Comparison of ENCODE assay signal across 8 cellular contexts in genomic region chr3:51995346-51996156, GRCh38. TPM values are rescaled to one million over a fixed set of nuclear protein-coding genes. Genes with fewer than 3 reads are reported as not detected.
DNase-seq lines count a peak whose midpoint lies in the region; TF ChIP-seq lines count a peak whose summit lies in the region.

RPL29 (minus strand) TSS chr3:51995895; CDS start chr3:51995461, 434 bp downstream.

- H3K27me3 ChIP-seq in SK-N-SH (ENCODE audit: insufficient read depth) (no peaks in the 10 kb centered on the region), suprapubic skin (no peaks in the 10 kb centered on the region)

- peak within 1 kb of the TSS; percentile 98 for H3K4me3 Mint-ChIP-seq in HFFc6
- peak within 1 kb of the TSS; percentile 100 for H3K4me3 Mint-ChIP-seq in activated naive CD4-positive, alpha-beta T cell treated with anti-CD3 and anti-CD28 coated beads, Interleukin-2, amount 10 ng/mL, durations not matched to agents 7 days and 5 days

- H3K27me3 Mint-ChIP-seq in HFFc6 (ENCODE audit: insufficient read depth): peaks cover 3% of the 10 kb centered on the region
- peaks cover 34% of the 10 kb centered on the region for H3K27me3 Mint-ChIP-seq in activated naive CD4-positive, alpha-beta T cell treated with anti-CD3 and anti-CD28 coated beads, Interleukin-2, amount 10 ng/mL, durations not matched to agents 7 days and 5 days

- TF ChIP-seq RAD21 in SK-N-SH (IDR thresholded peaks at IDR 0.05; ENCODE audit: low read length): peak; percentile 11; the same call in 1 of the 2 replicates

- H3K36me3 Mint-ChIP-seq in HFFc6 (ENCODE audit: low read depth): peaks cover 32% of the 10 kb centered on the region
- peaks cover 44% of the 10 kb centered on the region for H3K36me3 Mint-ChIP-seq in activated naive CD4-positive, alpha-beta T cell treated with anti-CD3 and anti-CD28 coated beads, Interleukin-2, amount 10 ng/mL, durations not matched to agents 7 days and 5 days

- peaks cover 46% of the 10 kb centered on the region for H3K79me2 ChIP-seq in SK-N-SH (ENCODE audit: insufficient read depth)

- H2AFZ ChIP-seq in SK-N-SH (ENCODE audit: low read depth): peak within 1 kb of the TSS; percentile 87

- peak; percentile 62 for TF ChIP-seq CTCF in HFFc6 (IDR thresholded peaks at IDR 0.05)
- no peak for TF ChIP-seq CTCF in NB4 (IDR thresholded peaks at IDR 0.05; ENCODE audit: low read depth, low read length)
- 0 out of 2 replicates have a peak, but pooled peaks have one; percentile 19 for TF ChIP-seq CTCF in SK-N-SH (IDR thresholded peaks at IDR 0.05)
- peak in 1 of 2 donors; percentile 10 for TF ChIP-seq CTCF in suprapubic skin (IDR thresholded peaks at IDR 0.05)

- H4K20me1 ChIP-seq in SK-N-SH (ENCODE audit: insufficient read depth): 0 out of 2 replicates have a peak, but pooled peaks cover 15% of the 10 kb centered on the region

- WGBS in SK-N-SH (ENCODE audit: low lambda C conversion rate): 1% methylated on average over 25 of the region's 40 CpGs
- WGBS in suprapubic skin: under 1% methylated on average over 37 of the region's 40 CpGs

- TF ChIP-seq POLR2A in NB4 (IDR thresholded peaks at IDR 0.05; ENCODE audit: extremely low read depth, insufficient read length): peak; percentile 95
- TF ChIP-seq POLR2A in suprapubic skin (IDR thresholded peaks at IDR 0.05): peak; percentile 31 to 66

- POLR2A ChIA-PET in SK-N-SH (lab: Yijun Ruan, JAX): interaction anchor here (0.5 to 4.8 kb wide), 35 partner anchors 9 to 292 kb away, joined by 3 to 42 read pairs (median 4); partner anchors contain the start of genes ABHD14A, ABHD14B, ACY1 and DUSP7

- peak within 1 kb of the TSS; percentile 83 to 88 for H3K27ac ChIP-seq in SK-N-SH (ENCODE audit: low read depth in 2 of 2, low read length in 1 of 2)
- H3K27ac ChIP-seq in suprapubic skin: peak within 1 kb of the TSS; percentile 88

- H3K9me3 ChIP-seq in SK-N-SH: no peaks in the 10 kb centered on the region
- no peaks in the 10 kb centered on the region for H3K9me3 ChIP-seq in suprapubic skin

- CTCF ChIA-PET in SK-N-SH (lab: Yijun Ruan, JAX): interaction anchor here (0.9 to 3.9 kb wide), 14 partner anchors 9 to 316 kb away, joined by 3 to 23 read pairs (median 6); partner anchors contain the start of genes ABHD14A, ABHD14B, ACY1 and GPR62
- CTCF ChIA-PET in activated naive CD4-positive, alpha-beta T cell treated with anti-CD3 and anti-CD28 coated beads, Interleukin-2, amount 10 ng/mL, durations not matched to agents 7 days and 5 days (lab: Charles Lee): interaction anchor here (0.8 to 2.0 kb wide), 8 partner anchors 13 to 225 kb away, joined by 3 to 8 read pairs (median 3); partner anchors contain the start of genes ABHD14B and PARP3

- no peaks in the 10 kb centered on the region for H3K9me2 ChIP-seq in SK-N-SH

- H3K4me1 Mint-ChIP-seq in HFFc6 (ENCODE audit: low read depth): peaks cover 33% of the 10 kb centered on the region
- H3K4me1 Mint-ChIP-seq in activated naive CD4-positive, alpha-beta T cell treated with anti-CD3 and anti-CD28 coated beads, Interleukin-2, amount 10 ng/mL, durations not matched to agents 7 days and 5 days: peaks cover 44% of the 10 kb centered on the region

- TF ChIP-seq EP300 in SK-N-SH (IDR thresholded peaks at IDR 0.05; ENCODE audit: borderline replicate concordance in 1 of 2, low read depth in 1 of 2, low read length in 1 of 2) (peak in 1 of 2 experiments; percentile 55; a peak in 1 of 4 replicates), suprapubic skin (IDR thresholded peaks at IDR 0.05) (no peak)

- peak within 1 kb of the TSS; percentile 98 for H3K4me3 ChIP-seq in NB4 (ENCODE audit: low read depth, low read length)
- peak within 1 kb of the TSS; percentile 83 to 88 for H3K4me3 ChIP-seq in SK-N-SH (ENCODE audit: low read depth in 2 of 2, low read length in 1 of 2)
- H3K4me3 ChIP-seq in suprapubic skin: peak within 1 kb of the TSS; percentile 92

- H3K4me1 ChIP-seq in SK-N-SH (ENCODE audit: control insufficient read depth in 1 of 2, insufficient read depth in 2 of 2, low read depth in 1 of 2, low read length in 1 of 2) (peaks cover 9 to 24% of the 10 kb centered on the region in 2 experiments; a peak in 3 of 4 replicates), suprapubic skin (peaks cover 24% of the 10 kb centered on the region)

- peaks cover 23 to 25% of the 10 kb centered on the region in 2 experiments for H3K36me3 ChIP-seq in SK-N-SH (replicated peaks in 1 of 2; ENCODE audit: control insufficient read depth in 1 of 2, insufficient read depth in 2 of 2, low read length in 1 of 2)
- peaks cover 38% of the 10 kb centered on the region for H3K36me3 ChIP-seq in suprapubic skin

- peak within 1 kb of the TSS; percentile 99 for H3K27ac Mint-ChIP-seq in HFFc6
- H3K27ac Mint-ChIP-seq in activated naive CD4-positive, alpha-beta T cell treated with anti-CD3 and anti-CD28 coated beads, Interleukin-2, amount 10 ng/mL, durations not matched to agents 7 days and 5 days: peak within 1 kb of the TSS; percentile 99

- peak within 1 kb of the TSS; percentile 95 for H3K4me2 ChIP-seq in SK-N-SH

- peaks cover 29% of the 10 kb centered on the region for H3F3A ChIP-seq in SK-N-SH (replicated peaks; ENCODE audit: insufficient read depth)

- peak within 1 kb of the TSS; percentile 97 for H3K9ac ChIP-seq in SK-N-SH

- no peaks in the 10 kb centered on the region for H3K9me3 Mint-ChIP-seq in HFFc6
- H3K9me3 Mint-ChIP-seq in activated naive CD4-positive, alpha-beta T cell treated with anti-CD3 and anti-CD28 coated beads, Interleukin-2, amount 10 ng/mL, durations not matched to agents 7 days and 5 days: no peaks in the 10 kb centered on the region

- DNase-seq in GM04504 (ENCODE audit: low read depth): peak; percentile 89
- peak; percentile 94 for DNase-seq in HFFc6
- DNase-seq in NB4 (ENCODE audit: low read depth): peak; percentile 96
- peak; percentile 92 for DNase-seq in SK-N-SH
- peak; percentile 95 for DNase-seq in activated naive CD4-positive, alpha-beta T cell treated with anti-CD3 and anti-CD28 coated beads, Interleukin-2, amount 10 ng/mL, durations not matched to agents 7 days and 5 days
- peak; percentile 92 for DNase-seq in germinal center (ENCODE audit: low spot score)
- peak; percentile 89 for DNase-seq in occipital lobe (lab: John Stamatoyannopoulos, UW)
- DNase-seq in suprapubic skin (ENCODE audit: low spot score in 2 of 2): peak; percentile 94 to 95

TF ChIP-seq in SK-N-SH, 30 proteins besides CTCF, POLR2A, EP300 and RAD21 (continues in another document):
- TF ChIP-seq SIN3A (IDR thresholded peaks at IDR 0.05; ENCODE audit: borderline replicate concordance, low read depth, low read length) (peak; percentile 83), NFIC (IDR thresholded peaks at IDR 0.05; ENCODE audit: borderline replicate concordance) (no peak), CHD2 (IDR thresholded peaks at IDR 0.05; ENCODE audit: low read length, partially characterized antibody) (peak; percentile 94), TEAD4 (IDR thresholded peaks at IDR 0.05; ENCODE audit: borderline replicate concordance, insufficient read depth) (no peak), RXRA (IDR thresholded peaks at IDR 0.05; ENCODE audit: borderline replicate concordance, low read depth) (no peak), YY1 (IDR thresholded peaks at IDR 0.05; ENCODE audit: low read depth) (peak; percentile 81), JUND (IDR thresholded peaks at IDR 0.05) (no peak), ZBTB33 (IDR thresholded peaks at IDR 0.05; ENCODE audit: borderline replicate concordance, low read depth) (0 out of 2 replicates have a peak, but pooled peaks have one; percentile 45), TCF12 (IDR thresholded peaks at IDR 0.05) (peak; percentile 56), FOXJ3 (CRISPR knock-in tag; IDR thresholded peaks at IDR 0.05) (no peak), POLR2AphosphoS5 (IDR thresholded peaks at IDR 0.05; ENCODE audit: low read depth, low read length) (peak; percentile 97), MXI1 (IDR thresholded peaks at IDR 0.05; ENCODE audit: low read depth, low read length) (peak; percentile 84)
- TF ChIP-seq, protein P1, sequence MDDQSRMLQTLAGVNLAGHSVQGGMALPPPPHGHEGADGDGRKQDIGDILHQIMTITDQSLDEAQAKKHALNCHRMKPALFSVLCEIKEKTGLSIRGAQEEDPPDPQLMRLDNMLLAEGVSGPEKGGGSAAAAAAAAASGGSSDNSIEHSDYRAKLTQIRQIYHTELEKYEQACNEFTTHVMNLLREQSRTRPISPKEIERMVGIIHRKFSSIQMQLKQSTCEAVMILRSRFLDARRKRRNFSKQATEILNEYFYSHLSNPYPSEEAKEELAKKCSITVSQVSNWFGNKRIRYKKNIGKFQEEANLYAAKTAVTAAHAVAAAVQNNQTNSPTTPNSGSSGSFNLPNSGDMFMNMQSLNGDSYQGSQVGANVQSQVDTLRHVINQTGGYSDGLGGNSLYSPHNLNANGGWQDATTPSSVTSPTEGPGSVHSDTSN (IDR thresholded peaks at IDR 0.05): 0 out of 2 replicates have a peak, but pooled peaks have one; percentile 21

RNA-seq across cellular contexts. Expression of gene RPL29, which starts in this region (rescaled TPM):
- total RNA-seq in HFFc6 (2021; fragmentation: NEBNext Ultra II Directional; extraction: Animal tissue kit (Norgen Biotek cat#: 25700)): 1,000 to 10,000 TPM; 1,011 to 1,270 (median 1,111) TPM
- 3,173 and 3,642 TPM in 2 replicates for polyA plus RNA-seq in SK-N-SH (2012; rRNA removed)
- 2,707 and 3,782 TPM in 2 replicates for polyA plus RNA-seq in SK-N-SH (2012; cell fraction: cytosol; rRNA removed)
- 883 and 941 TPM in 2 replicates for polyA plus RNA-seq in SK-N-SH (2012; cell fraction: nucleus; rRNA removed)
- total RNA-seq in occipital lobe (778 TPM), suprapubic skin (1,000 to 10,000 TPM; 1,428 to 2,708 (median 2,246) TPM)

Comparison
In these comparisons a context has a peak if more than half of its experiments do, and no peak if none do; other contexts are left out.
1. Peak in every context shown above with its lines: DNase-seq, H3K4me3 ChIP-seq and H3K27ac ChIP-seq.